In the genomic region with DNA sequence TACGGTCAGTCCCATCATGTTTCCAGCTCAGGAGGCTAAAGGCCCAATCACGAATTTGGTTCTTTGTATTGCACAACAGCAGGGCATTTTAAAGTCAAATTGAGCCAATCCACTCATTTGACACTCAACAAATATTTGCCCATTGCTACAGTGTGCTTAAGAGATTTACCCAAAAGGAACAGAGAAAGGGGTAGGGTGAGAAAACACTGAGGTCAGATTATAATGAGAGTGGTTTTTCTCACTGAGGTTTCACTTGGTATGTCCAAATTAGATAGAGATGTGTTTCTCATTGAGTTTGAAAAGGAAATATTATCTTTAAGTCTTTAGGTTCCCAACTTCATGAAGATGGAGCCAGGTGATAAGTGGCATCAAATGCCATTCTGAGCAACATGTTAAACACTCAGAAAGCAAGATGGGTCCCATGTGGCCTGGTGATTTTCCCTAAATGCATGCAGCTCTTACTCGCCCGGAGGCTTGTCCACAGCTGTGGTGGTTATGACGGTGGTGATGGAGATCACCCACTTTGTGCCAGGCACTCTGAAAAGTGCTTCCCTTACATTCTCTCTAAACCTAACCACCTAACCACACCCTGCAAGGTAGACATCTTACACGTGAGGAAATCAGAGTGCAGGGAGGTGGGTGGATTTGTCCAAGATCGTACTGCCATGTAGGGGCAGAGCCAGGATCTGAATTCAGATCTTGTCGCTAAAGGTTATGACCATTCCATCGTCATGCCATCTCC, we compare ENCODE assay signal across 1 cellular context.
TF ChIP-seq lines count a peak whose summit lies in the region.

No MANE protein-coding gene starts in this region.

TF ChIP-seq in HepG2, 621 proteins besides CTCF, POLR2A, EP300 and RAD21 (continued from another document and continues in another):
- TF ChIP-seq, protein P1, sequence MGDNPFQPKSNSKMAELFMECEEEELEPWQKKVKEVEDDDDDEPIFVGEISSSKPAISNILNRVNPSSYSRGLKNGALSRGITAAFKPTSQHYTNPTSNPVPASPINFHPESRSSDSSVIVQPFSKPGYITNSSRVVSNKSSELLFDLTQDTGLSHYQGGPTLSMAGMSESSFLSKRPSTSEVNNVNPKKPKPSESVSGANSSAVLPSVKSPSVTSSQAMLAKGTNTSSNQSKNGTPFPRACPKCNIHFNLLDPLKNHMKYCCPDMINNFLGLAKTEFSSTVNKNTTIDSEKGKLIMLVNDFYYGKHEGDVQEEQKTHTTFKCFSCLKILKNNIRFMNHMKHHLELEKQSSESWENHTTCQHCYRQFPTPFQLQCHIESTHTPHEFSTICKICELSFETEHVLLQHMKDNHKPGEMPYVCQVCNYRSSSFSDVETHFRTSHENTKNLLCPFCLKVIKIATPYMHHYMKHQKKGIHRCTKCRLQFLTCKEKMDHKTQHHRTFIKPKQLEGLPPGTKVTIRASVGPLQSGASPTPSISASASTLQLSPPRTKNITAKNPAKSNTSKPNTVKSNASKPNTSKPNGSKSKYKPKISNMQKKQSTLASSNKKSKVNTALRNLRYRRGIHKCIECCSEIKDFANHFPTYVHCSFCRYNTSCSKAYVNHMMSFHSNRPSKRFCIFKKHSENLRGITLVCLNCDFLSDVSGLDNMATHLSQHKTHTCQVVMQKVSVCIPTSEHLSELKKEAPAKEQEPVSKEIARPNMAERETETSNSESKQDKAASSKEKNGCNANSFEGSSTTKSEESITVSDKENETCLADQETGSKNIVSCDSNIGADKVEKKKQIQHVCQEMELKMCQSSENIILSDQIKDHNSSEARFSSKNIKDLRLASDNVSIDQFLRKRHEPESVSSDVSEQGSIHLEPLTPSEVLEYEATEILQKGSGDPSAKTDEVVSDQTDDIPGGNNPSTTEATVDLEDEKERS (CRISPR knock-in tag; IDR thresholded peaks at IDR 0.05) = no peak
- peak; percentile 39; the same call in 1 of the 2 replicates for TF ChIP-seq YEATS4 (CRISPR knock-in tag; IDR thresholded peaks at IDR 0.05; ENCODE audit: borderline replicate concordance)
- TF ChIP-seq, protein P2, sequence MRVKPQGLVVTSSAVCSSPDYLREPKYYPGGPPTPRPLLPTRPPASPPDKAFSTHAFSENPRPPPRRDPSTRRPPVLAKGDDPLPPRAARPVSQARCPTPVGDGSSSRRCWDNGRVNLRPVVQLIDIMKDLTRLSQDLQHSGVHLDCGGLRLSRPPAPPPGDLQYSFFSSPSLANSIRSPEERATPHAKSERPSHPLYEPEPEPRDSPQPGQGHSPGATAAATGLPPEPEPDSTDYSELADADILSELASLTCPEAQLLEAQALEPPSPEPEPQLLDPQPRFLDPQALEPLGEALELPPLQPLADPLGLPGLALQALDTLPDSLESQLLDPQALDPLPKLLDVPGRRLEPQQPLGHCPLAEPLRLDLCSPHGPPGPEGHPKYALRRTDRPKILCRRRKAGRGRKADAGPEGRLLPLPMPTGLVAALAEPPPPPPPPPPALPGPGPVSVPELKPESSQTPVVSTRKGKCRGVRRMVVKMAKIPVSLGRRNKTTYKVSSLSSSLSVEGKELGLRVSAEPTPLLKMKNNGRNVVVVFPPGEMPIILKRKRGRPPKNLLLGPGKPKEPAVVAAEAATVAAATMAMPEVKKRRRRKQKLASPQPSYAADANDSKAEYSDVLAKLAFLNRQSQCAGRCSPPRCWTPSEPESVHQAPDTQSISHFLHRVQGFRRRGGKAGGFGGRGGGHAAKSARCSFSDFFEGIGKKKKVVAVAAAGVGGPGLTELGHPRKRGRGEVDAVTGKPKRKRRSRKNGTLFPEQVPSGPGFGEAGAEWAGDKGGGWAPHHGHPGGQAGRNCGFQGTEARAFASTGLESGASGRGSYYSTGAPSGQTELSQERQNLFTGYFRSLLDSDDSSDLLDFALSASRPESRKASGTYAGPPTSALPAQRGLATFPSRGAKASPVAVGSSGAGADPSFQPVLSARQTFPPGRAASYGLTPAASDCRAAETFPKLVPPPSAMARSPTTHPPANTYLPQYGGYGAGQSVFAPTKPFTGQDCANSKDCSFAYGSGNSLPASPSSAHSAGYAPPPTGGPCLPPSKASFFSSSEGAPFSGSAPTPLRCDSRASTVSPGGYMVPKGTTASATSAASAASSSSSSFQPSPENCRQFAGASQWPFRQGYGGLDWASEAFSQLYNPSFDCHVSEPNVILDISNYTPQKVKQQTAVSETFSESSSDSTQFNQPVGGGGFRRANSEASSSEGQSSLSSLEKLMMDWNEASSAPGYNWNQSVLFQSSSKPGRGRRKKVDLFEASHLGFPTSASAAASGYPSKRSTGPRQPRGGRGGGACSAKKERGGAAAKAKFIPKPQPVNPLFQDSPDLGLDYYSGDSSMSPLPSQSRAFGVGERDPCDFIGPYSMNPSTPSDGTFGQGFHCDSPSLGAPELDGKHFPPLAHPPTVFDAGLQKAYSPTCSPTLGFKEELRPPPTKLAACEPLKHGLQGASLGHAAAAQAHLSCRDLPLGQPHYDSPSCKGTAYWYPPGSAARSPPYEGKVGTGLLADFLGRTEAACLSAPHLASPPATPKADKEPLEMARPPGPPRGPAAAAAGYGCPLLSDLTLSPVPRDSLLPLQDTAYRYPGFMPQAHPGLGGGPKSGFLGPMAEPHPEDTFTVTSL (CRISPR knock-in tag; IDR thresholded peaks at IDR 0.05; ENCODE audit: borderline replicate concordance) = peak; percentile 86; the same call in 1 of the 2 replicates
- no peak for TF ChIP-seq ZNF260 (CRISPR knock-in tag; IDR thresholded peaks at IDR 0.05; ENCODE audit: borderline replicate concordance, low read depth)
- TF ChIP-seq ZNF501 (CRISPR knock-in tag; IDR thresholded peaks at IDR 0.05) = no peak
- peak; percentile 60; the same call in 1 of the 2 replicates for TF ChIP-seq ZNF33A (CRISPR knock-in tag; IDR thresholded peaks at IDR 0.05; ENCODE audit: borderline replicate concordance)
- no peak for TF ChIP-seq GATA4 (IDR thresholded peaks at IDR 0.05; ENCODE audit: borderline replicate concordance, low read depth)
- TF ChIP-seq, protein P3, sequence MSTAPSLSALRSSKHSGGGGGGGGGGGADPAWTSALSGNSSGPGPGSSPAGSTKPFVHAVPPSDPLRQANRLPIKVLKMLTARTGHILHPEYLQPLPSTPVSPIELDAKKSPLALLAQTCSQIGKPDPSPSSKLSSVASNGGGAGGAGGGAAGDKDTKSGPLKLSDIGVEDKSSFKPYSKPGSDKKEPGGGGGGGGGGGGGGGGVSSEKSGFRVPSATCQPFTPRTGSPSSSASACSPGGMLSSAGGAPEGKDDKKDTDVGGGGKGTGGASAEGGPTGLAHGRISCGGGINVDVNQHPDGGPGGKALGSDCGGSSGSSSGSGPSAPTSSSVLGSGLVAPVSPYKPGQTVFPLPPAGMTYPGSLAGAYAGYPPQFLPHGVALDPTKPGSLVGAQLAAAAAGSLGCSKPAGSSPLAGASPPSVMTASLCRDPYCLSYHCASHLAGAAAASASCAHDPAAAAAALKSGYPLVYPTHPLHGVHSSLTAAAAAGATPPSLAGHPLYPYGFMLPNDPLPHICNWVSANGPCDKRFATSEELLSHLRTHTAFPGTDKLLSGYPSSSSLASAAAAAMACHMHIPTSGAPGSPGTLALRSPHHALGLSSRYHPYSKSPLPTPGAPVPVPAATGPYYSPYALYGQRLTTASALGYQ (CRISPR knock-in tag; IDR thresholded peaks at IDR 0.05) = peak; percentile 94
- TF ChIP-seq ZNF431 (CRISPR knock-in tag; IDR thresholded peaks at IDR 0.05; ENCODE audit: borderline replicate concordance, low read depth) = no peak
- peak; percentile 16; the same call in 1 of the 2 replicates for TF ChIP-seq ETV5 (CRISPR knock-in tag; IDR thresholded peaks at IDR 0.05; ENCODE audit: borderline replicate concordance)
- TF ChIP-seq ZMYM3 (CRISPR knock-in tag; IDR thresholded peaks at IDR 0.05) = 0 out of 2 replicates have a peak, but pooled peaks have one; percentile 43
- TF ChIP-seq TARDBP (CRISPR knock-in tag; IDR thresholded peaks at IDR 0.05) = peak; percentile 93
- TF ChIP-seq RBM22 (optimal IDR thresholded peaks at IDR 0.05; ENCODE audit: low read length) = peak; percentile 11
- TF ChIP-seq TCF12 (IDR thresholded peaks at IDR 0.05) = no peak
- TF ChIP-seq TCF12 (CRISPR knock-in tag; IDR thresholded peaks at IDR 0.05) = no peak
- TF ChIP-seq ETV6 (CRISPR knock-in tag; conservative IDR thresholded peaks at IDR 0.05) = no peak
- TF ChIP-seq, protein P4, sequence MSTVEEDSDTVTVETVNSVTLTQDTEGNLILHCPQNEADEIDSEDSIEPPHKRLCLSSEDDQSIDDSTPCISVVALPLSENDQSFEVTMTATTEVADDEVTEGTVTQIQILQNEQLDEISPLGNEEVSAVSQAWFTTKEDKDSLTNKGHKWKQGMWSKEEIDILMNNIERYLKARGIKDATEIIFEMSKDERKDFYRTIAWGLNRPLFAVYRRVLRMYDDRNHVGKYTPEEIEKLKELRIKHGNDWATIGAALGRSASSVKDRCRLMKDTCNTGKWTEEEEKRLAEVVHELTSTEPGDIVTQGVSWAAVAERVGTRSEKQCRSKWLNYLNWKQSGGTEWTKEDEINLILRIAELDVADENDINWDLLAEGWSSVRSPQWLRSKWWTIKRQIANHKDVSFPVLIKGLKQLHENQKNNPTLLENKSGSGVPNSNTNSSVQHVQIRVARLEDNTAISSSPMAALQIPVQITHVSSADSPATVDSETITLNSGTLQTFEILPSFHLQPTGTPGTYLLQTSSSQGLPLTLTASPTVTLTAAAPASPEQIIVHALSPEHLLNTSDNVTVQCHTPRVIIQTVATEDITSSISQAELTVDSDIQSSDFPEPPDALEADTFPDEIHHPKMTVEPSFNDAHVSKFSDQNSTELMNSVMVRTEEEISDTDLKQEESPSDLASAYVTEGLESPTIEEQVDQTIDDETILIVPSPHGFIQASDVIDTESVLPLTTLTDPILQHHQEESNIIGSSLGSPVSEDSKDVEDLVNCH (CRISPR knock-in tag; IDR thresholded peaks at IDR 0.05) = no peak
- peak; percentile 82 for TF ChIP-seq CBFB (CRISPR knock-in tag; IDR thresholded peaks at IDR 0.05)
- TF ChIP-seq BORCS8-MEF2B (CRISPR knock-in tag; IDR thresholded peaks at IDR 0.05) = 0 out of 2 replicates have a peak, but pooled peaks have one; percentile 34
- TF ChIP-seq, protein P5, sequence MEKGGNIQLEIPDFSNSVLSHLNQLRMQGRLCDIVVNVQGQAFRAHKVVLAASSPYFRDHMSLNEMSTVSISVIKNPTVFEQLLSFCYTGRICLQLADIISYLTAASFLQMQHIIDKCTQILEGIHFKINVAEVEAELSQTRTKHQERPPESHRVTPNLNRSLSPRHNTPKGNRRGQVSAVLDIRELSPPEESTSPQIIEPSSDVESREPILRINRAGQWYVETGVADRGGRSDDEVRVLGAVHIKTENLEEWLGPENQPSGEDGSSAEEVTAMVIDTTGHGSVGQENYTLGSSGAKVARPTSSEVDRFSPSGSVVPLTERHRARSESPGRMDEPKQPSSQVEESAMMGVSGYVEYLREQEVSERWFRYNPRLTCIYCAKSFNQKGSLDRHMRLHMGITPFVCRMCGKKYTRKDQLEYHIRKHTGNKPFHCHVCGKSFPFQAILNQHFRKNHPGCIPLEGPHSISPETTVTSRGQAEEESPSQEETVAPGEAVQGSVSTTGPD (CRISPR knock-in tag; IDR thresholded peaks at IDR 0.05) = 0 out of 2 replicates have a peak, but pooled peaks have one; percentile 26
- TF ChIP-seq, protein P6, sequence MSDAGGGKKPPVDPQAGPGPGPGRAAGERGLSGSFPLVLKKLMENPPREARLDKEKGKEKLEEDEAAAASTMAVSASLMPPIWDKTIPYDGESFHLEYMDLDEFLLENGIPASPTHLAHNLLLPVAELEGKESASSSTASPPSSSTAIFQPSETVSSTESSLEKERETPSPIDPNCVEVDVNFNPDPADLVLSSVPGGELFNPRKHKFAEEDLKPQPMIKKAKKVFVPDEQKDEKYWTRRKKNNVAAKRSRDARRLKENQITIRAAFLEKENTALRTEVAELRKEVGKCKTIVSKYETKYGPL (CRISPR knock-in tag; IDR thresholded peaks at IDR 0.05) = 0 out of 2 replicates have a peak, but pooled peaks have one; percentile 33
- TF ChIP-seq HDAC2 (CRISPR knock-in tag; IDR thresholded peaks at IDR 0.05) = peak; percentile 93; the same call in 1 of the 2 replicates
- TF ChIP-seq, protein P7, sequence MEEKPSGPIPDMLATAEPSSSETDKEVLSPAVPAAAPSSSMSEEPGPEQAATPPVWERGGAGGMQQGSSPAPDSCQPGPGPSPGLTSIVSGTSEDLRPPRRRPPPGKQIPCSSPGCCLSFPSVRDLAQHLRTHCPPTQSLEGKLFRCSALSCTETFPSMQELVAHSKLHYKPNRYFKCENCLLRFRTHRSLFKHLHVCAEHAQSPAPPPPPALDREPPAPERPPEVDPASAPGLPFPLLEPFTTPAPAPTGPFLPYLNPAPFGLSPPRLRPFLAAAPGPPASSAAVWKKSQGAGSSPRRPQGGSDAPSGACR (CRISPR knock-in tag; IDR thresholded peaks at IDR 0.05) = no peak
- TF ChIP-seq CEBPB (IDR thresholded peaks at IDR 0.05; ENCODE audit: borderline replicate concordance, low read depth, low read length) = peak; percentile 96
- TF ChIP-seq NCOR1 (IDR thresholded peaks at IDR 0.05; ENCODE audit: borderline replicate concordance, low read length) = peak; percentile 66; the same call in 1 of the 2 replicates
- TF ChIP-seq MAZ (IDR thresholded peaks at IDR 0.05; ENCODE audit: borderline replicate concordance, low read depth, low read length) = no peak
- TF ChIP-seq MAZ (CRISPR knock-in tag; IDR thresholded peaks at IDR 0.05; ENCODE audit: low read depth) = 0 out of 2 replicates have a peak, but pooled peaks have one; percentile 25
- TF ChIP-seq MIER3 (CRISPR knock-in tag; IDR thresholded peaks at IDR 0.05; ENCODE audit: borderline replicate concordance) = peak; percentile 55; the same call in 1 of the 2 replicates
- TF ChIP-seq, protein P8, sequence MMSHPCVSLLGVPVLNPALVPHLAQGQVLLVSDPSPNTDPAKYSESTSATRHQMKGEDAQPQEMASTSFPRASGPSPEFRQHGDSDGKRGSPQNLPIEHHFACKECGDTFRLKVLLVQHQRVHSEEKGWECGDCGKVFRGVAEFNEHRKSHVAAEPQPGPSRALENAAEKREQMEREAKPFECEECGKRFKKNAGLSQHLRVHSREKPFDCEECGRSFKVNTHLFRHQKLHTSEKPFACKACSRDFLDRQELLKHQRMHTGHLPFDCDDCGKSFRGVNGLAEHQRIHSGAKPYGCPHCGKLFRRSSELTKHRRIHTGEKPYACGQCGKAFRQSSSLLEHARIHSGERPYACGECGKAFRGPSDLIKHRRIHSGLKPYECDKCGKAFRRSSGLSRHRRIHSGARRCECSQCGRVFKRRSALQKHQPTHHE (CRISPR knock-in tag; IDR thresholded peaks at IDR 0.05; ENCODE audit: borderline replicate concordance) = no peak
